In the genomic region with DNA sequence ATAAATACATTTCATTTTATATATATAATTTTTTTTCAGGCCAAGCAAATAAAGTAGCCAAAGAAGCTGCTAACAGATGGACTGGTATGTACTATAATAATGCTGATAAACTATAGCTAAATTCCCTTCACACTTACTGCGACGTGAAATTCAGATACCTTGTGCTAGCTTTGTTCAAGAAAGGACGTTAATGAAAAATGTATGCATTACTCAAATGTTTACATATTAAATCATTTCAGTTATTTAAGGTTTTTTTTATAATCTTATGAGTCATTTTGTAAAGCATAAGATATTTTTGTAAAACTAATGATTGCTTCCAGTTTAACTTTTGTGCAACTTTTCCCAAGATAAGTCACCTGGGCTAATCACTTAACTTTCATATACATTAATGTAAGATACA, we compare ENCODE assay signal across 17 cellular contexts.
"Had no signal": no experiment of that assay in that cellular context is flagged by ENCODE, and none has a peak within 500 bp of the region (broad histone marks: within the 10 kb centered on the region; RNA-seq: fewer than 3 reads in every experiment).

No MANE protein-coding gene starts in this region.

- H3K9me3 ChIP-seq: esophagus muscularis mucosa, gastroesophageal sphincter, right atrium auricular region, sigmoid colon had no signal

- H3K27ac ChIP-seq: epithelial cell of prostate, esophagus muscularis mucosa, right atrium auricular region had no signal

- DNase-seq: effector memory CD8-positive, alpha-beta T cell; glutamatergic neuron; kidney glomerular epithelial cell; mesendoderm; naive B cell; posterior cingulate gyrus; sigmoid colon; stimulated activated CD4-positive, alpha-beta T cell treated with anti-CD3 and anti-CD28 coated beads, Interleukin-12 subunit alpha, Interleukin-12 subunit beta, amount 100 ng/mL, for 4 hours; stimulated activated CD4-positive, alpha-beta T cell treated with anti-CD3 and anti-CD28 coated beads, Interleukin-2, amount 100 ng/mL, for 48 hours; stimulated activated naive CD4-positive, alpha-beta T cell treated with Interleukin-2 at 50 U/mL for 16 hours; trophoblast cell had no signal

- FAIRE-seq: colon had no signal

- ATAC-seq: effector memory CD8-positive, alpha-beta T cell; gastroesophageal sphincter had no signal

- H3K27me3 ChIP-seq: esophagus muscularis mucosa, gastroesophageal sphincter, right atrium auricular region, sigmoid colon had no signal

- H3K36me3 ChIP-seq: esophagus muscularis mucosa, gastroesophageal sphincter, right atrium auricular region, sigmoid colon had no signal

- H3K4me3 ChIP-seq: esophagus muscularis mucosa, gastroesophageal sphincter, right atrium auricular region, sigmoid colon, skin epidermis had no signal
